ENCODE assay signal across 1 cellular context in the genomic region with DNA sequence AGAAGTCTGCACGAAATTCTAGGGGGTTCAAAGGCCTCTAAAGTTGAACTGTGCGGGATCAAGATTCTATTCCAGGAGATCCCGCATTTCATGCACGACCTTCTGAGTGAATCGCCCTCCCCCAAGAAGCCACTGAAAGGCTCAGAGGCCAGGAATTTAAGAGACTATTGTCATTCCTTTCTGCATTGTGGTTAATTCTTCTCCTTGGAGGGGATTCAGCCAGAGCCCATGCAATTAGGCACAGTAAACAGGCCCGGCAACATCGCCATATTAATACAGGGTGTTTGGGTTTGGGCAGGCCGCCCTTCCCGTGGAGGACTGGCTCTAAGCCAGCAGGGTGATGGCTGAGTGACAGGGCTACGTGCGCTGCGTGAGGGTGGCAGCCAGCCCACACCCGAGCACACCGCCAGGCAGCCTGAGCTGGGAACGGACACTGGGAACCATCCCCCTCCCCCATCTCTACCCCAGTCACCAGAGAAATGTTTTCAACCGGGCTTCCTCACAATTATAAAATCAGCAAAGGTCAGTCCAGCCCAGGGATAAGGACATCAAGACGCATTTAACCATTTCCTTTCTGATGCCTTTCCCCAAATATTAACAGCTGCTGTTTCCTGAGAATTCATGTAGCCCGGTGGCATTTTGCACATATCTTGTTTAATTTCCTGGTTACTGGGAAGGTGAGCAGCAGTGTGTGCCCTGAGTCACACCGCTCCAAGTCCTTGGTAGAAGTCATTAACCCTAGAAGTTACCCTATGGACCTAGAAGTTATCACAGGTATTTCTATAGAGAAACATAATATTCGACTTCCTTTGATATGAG.
A peak's percentile ranks its signal among the peaks of the same experiment; 100 is the strongest.
TF ChIP-seq lines count a peak whose summit lies in the region.

No MANE protein-coding gene starts in this region.

TF ChIP-seq in HEK293, 187 proteins besides CTCF, POLR2A, EP300 and RAD21 (continued from another document):
- TF ChIP-seq, protein P1, sequence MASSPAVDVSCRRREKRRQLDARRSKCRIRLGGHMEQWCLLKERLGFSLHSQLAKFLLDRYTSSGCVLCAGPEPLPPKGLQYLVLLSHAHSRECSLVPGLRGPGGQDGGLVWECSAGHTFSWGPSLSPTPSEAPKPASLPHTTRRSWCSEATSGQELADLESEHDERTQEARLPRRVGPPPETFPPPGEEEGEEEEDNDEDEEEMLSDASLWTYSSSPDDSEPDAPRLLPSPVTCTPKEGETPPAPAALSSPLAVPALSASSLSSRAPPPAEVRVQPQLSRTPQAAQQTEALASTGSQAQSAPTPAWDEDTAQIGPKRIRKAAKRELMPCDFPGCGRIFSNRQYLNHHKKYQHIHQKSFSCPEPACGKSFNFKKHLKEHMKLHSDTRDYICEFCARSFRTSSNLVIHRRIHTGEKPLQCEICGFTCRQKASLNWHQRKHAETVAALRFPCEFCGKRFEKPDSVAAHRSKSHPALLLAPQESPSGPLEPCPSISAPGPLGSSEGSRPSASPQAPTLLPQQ (tag by site-specific recombination; IDR thresholded peaks at IDR 0.05) = peak; percentile 52; the same call in 1 of the 2 replicates
- TF ChIP-seq ZNF843 (tag by site-specific recombination; IDR thresholded peaks at IDR 0.05) (no peak), ZNF510 (tag by site-specific recombination; IDR thresholded peaks at IDR 0.05; ENCODE audit: insufficient replicate concordance) (peak; percentile 35), ZNF174 (tag by site-specific recombination; IDR thresholded peaks at IDR 0.05) (no peak), ZNF600 (tag by site-specific recombination; IDR thresholded peaks at IDR 0.05) (peak; percentile 67), ZNF561 (tag by site-specific recombination; IDR thresholded peaks at IDR 0.05; ENCODE audit: borderline replicate concordance) (peak; percentile 72), ZNF426 (tag by site-specific recombination; IDR thresholded peaks at IDR 0.05) (no peak), ZNF248 (tag by site-specific recombination; IDR thresholded peaks at IDR 0.05) (no peak), ZNF658 (tag by site-specific recombination; IDR thresholded peaks at IDR 0.05) (no peak), ZNF341 (tag by site-specific recombination; IDR thresholded peaks at IDR 0.05; ENCODE audit: low read depth) (no peak), ZNF335 (tag by site-specific recombination; conservative IDR thresholded peaks at IDR 0.05) (peak; percentile 36), EGR2 (tag by site-specific recombination; IDR thresholded peaks at IDR 0.05; ENCODE audit: low read depth) (peak; percentile 40; the same call in 1 of the 2 replicates), ZNF558 (tag by site-specific recombination; IDR thresholded peaks at IDR 0.05) (no peak), ZNF76 (tag by site-specific recombination; IDR thresholded peaks at IDR 0.05; ENCODE audit: borderline replicate concordance, low read depth) (peak; percentile 37; the same call in 1 of the 2 replicates), ZNF791 (tag by site-specific recombination; IDR thresholded peaks at IDR 0.05) (no peak), ZNF585B (tag by site-specific recombination; IDR thresholded peaks at IDR 0.05) (no peak), ZFHX2 (tag by site-specific recombination; conservative IDR thresholded peaks at IDR 0.05) (peak; percentile 53; the same call in 1 of the 2 replicates), ZIC2 (tag by site-specific recombination; IDR thresholded peaks at IDR 0.05) (peak; percentile 48), ZNF2 (tag by site-specific recombination; IDR thresholded peaks at IDR 0.05) (no peak), ZEB2 (tag by site-specific recombination; IDR thresholded peaks at IDR 0.05) (peak; percentile 67), ZBTB17 (tag by site-specific recombination; IDR thresholded peaks at IDR 0.05) (peak; percentile 60), WT1 (tag by site-specific recombination; IDR thresholded peaks at IDR 0.05) (no peak), SP7 (tag by site-specific recombination; IDR thresholded peaks at IDR 0.05) (peak; percentile 68), ZFP69B (tag by site-specific recombination; IDR thresholded peaks at IDR 0.05) (peak; percentile 22; the same call in 1 of the 2 replicates), TRIM28 (IDR thresholded peaks at IDR 0.05; ENCODE audit: borderline replicate concordance, low read length) (peak; percentile 14; the same call in 1 of the 2 replicates), FEZF1 (tag by site-specific recombination; IDR thresholded peaks at IDR 0.05) (peak; percentile 48), ZBTB8A (tag by site-specific recombination; IDR thresholded peaks at IDR 0.05) (peak; percentile 74)
- TF ChIP-seq, protein P2, sequence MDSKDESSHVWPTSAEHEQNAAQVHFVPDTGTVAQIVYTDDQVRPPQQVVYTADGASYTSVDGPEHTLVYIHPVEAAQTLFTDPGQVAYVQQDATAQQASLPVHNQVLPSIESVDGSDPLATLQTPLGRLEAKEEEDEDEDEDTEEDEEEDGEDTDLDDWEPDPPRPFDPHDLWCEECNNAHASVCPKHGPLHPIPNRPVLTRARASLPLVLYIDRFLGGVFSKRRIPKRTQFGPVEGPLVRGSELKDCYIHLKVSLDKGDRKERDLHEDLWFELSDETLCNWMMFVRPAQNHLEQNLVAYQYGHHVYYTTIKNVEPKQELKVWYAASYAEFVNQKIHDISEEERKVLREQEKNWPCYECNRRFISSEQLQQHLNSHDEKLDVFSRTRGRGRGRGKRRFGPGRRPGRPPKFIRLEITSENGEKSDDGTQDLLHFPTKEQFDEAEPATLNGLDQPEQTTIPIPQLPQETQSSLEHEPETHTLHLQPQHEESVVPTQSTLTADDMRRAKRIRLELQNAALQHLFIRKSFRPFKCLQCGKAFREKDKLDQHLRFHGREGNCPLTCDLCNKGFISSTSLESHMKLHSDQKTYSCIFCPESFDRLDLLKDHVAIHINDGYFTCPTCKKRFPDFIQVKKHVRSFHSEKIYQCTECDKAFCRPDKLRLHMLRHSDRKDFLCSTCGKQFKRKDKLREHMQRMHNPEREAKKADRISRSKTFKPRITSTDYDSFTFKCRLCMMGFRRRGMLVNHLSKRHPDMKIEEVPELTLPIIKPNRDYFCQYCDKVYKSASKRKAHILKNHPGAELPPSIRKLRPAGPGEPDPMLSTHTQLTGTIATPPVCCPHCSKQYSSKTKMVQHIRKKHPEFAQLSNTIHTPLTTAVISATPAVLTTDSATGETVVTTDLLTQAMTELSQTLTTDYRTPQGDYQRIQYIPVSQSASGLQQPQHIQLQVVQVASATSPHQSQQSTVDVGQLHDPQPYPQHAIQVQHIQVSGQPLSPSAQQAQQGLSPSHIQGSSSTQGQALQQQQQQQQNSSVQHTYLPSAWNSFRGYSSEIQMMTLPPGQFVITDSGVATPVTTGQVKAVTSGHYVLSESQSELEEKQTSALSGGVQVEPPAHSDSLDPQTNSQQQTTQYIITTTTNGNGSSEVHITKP (tag by site-specific recombination; IDR thresholded peaks at IDR 0.05) = peak; percentile 70
- TF ChIP-seq, protein P3, sequence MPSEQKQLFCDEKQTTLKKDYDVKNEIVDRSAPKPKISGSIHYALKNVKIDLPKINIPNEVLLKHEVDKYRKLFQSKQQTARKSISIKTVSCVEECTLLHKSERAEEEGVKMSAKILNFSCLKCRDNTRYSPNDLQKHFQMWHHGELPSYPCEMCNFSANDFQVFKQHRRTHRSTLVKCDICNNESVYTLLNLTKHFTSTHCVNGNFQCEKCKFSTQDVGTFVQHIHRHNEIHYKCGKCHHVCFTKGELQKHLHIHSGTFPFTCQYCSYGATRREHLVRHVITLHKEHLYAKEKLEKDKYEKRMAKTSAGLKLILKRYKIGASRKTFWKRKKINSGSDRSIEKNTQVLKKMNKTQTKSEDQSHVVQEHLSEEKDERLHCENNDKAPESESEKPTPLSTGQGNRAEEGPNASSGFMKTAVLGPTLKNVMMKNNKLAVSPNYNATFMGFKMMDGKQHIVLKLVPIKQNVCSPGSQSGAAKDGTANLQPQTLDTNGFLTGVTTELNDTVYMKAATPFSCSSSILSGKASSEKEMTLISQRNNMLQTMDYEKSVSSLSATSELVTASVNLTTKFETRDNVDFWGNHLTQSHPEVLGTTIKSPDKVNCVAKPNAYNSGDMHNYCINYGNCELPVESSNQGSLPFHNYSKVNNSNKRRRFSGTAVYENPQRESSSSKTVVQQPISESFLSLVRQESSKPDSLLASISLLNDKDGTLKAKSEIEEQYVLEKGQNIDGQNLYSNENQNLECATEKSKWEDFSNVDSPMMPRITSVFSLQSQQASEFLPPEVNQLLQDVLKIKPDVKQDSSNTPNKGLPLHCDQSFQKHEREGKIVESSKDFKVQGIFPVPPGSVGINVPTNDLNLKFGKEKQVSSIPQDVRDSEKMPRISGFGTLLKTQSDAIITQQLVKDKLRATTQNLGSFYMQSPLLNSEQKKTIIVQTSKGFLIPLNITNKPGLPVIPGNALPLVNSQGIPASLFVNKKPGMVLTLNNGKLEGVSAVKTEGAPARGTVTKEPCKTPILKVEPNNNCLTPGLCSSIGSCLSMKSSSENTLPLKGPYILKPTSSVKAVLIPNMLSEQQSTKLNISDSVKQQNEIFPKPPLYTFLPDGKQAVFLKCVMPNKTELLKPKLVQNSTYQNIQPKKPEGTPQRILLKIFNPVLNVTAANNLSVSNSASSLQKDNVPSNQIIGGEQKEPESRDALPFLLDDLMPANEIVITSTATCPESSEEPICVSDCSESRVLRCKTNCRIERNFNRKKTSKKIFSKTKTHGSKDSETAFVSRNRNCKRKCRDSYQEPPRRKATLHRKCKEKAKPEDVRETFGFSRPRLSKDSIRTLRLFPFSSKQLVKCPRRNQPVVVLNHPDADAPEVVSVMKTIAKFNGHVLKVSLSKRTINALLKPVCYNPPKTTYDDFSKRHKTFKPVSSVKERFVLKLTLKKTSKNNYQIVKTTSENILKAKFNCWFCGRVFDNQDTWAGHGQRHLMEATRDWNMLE (tag by site-specific recombination; conservative IDR thresholded peaks at IDR 0.05; ENCODE audit: low read depth) = 0 out of 2 replicates have a peak, but pooled peaks have one; percentile 16
- TF ChIP-seq, protein P4, sequence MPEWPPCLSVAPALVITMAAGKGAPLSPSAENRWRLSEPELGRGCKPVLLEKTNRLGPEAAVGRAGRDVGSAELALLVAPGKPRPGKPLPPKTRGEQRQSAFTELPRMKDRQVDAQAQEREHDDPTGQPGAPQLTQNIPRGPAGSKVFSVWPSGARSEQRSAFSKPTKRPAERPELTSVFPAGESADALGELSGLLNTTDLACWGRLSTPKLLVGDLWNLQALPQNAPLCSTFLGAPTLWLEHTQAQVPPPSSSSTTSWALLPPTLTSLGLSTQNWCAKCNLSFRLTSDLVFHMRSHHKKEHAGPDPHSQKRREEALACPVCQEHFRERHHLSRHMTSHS (tag by site-specific recombination; IDR thresholded peaks at IDR 0.05) = no peak
- TF ChIP-seq, protein P5, sequence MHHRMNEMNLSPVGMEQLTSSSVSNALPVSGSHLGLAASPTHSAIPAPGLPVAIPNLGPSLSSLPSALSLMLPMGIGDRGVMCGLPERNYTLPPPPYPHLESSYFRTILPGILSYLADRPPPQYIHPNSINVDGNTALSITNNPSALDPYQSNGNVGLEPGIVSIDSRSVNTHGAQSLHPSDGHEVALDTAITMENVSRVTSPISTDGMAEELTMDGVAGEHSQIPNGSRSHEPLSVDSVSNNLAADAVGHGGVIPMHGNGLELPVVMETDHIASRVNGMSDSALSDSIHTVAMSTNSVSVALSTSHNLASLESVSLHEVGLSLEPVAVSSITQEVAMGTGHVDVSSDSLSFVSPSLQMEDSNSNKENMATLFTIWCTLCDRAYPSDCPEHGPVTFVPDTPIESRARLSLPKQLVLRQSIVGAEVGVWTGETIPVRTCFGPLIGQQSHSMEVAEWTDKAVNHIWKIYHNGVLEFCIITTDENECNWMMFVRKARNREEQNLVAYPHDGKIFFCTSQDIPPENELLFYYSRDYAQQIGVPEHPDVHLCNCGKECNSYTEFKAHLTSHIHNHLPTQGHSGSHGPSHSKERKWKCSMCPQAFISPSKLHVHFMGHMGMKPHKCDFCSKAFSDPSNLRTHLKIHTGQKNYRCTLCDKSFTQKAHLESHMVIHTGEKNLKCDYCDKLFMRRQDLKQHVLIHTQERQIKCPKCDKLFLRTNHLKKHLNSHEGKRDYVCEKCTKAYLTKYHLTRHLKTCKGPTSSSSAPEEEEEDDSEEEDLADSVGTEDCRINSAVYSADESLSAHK (tag by site-specific recombination; IDR thresholded peaks at IDR 0.05) = no peak
- TF ChIP-seq, protein P6, sequence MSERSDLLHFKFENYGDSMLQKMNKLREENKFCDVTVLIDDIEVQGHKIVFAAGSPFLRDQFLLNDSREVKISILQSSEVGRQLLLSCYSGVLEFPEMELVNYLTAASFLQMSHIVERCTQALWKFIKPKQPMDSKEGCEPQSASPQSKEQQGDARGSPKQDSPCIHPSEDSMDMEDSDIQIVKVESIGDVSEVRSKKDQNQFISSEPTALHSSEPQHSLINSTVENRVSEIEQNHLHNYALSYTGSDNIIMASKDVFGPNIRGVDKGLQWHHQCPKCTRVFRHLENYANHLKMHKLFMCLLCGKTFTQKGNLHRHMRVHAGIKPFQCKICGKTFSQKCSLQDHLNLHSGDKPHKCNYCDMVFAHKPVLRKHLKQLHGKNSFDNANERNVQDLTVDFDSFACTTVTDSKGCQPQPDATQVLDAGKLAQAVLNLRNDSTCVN (tag by site-specific recombination; optimal IDR thresholded peaks at IDR 0.05) = peak; percentile 28
